8 cellular contexts compared by ENCODE assay signal in the genomic region with DNA sequence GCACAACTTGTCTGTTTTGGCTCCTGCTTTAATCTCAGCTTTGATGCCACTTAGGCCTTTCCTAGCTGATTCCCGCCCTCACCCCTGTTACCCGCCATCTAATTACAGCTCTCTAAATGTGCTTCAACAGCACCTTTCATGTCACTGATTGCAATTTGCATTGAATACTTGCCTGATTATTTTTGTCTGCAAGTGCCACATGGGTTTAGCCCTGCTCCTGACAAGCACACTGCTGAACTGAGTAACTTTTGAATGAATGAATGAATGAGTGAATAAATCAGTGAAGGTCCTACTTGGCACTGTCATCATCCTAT. TPM values are rescaled to one million over a fixed set of nuclear protein-coding genes. Genes with fewer than 3 reads are reported as not detected.
DNase-seq lines count a peak whose midpoint lies in the region; ATAC-seq and TF ChIP-seq lines count a peak whose summit lies in the region.

No MANE protein-coding gene starts in this region.

- H3K36me3 ChIP-seq in colonic mucosa: no peaks in the 10 kb centered on the region

- CTCF ChIA-PET in Calu3 (lab: Charles Lee): interaction anchor here (1.4 to 1.6 kb wide), 3 partner anchors 12 to 30 kb away, joined by 3 to 8 read pairs (median 4); no protein-coding TSS in a partner anchor

- DNase-seq in Calu3 (no peak), colonic mucosa (peak; percentile 24), nephron progenitor cell (no peak), NCI-H187 treated with DMSO at 0.1 percent for 48 hours (lab: John Stamatoyannopoulos, UW) (no peak)
- no peak for DNase-seq in Jurkat, Clone E6-1 (ENCODE audit: low read depth, low spot score)
- DNase-seq in activated effector memory CD4-positive, alpha-beta T cell treated with Interleukin-2 at 50 U/mL for 16 hours: no peak

- intact Hi-C loops in Calu3 (cut with micrococcal nuclease; ENCODE audit: unreplicated experiment) (loop anchor here (5.0 kb wide), 1 partner anchor 35 kb away; no protein-coding TSS in a partner anchor), colonic mucosa (cut with DNase I) (no loop called here)

- no peaks in the 10 kb centered on the region for H3K9me3 Mint-ChIP-seq in Calu3 (ENCODE audit: low read depth, unreplicated experiment)
- peaks cover 6% of the 10 kb centered on the region for H3K9me3 Mint-ChIP-seq in nephron progenitor cell

- TF ChIP-seq CTCF in Calu3 (IDR thresholded peaks at IDR 0.05; ENCODE audit: unreplicated experiment): no peak
- no peak for TF ChIP-seq CTCF in colonic mucosa (IDR thresholded peaks at IDR 0.05)
- TF ChIP-seq CTCF in nephron progenitor cell (IDR thresholded peaks at IDR 0.05): no peak

- H3K9ac ChIP-seq in colonic mucosa (ENCODE audit: low read depth in 2 of 2, low read length in 2 of 2): peak overlapping the region; percentile 61 to 69

- peak overlapping the region; percentile 87 for H3K27ac ChIP-seq in colonic mucosa

- H3K4me3 Mint-ChIP-seq in Calu3 (ENCODE audit: low read depth, unreplicated experiment) (peak overlapping the region; percentile 91), nephron progenitor cell (peak overlapping the region; percentile 82)

- peaks cover 28% of the 10 kb centered on the region for H3K36me3 Mint-ChIP-seq in Calu3 (ENCODE audit: insufficient read depth, unreplicated experiment)
- peaks cover 7% of the 10 kb centered on the region for H3K36me3 Mint-ChIP-seq in nephron progenitor cell (ENCODE audit: low read depth)

- H3K27me3 Mint-ChIP-seq in Calu3 (ENCODE audit: unreplicated experiment) (no peaks in the 10 kb centered on the region), nephron progenitor cell (ENCODE audit: low read depth, poor library complexity) (peaks cover 30% of the 10 kb centered on the region)

- ATAC-seq in GM21360 (IDR thresholded peaks at IDR 0.05; ENCODE audit: unreplicated experiment) (no peak), GM21381 (IDR thresholded peaks at IDR 0.05; ENCODE audit: unreplicated experiment) (no peak)

- H3K4me1 ChIP-seq in colonic mucosa: peaks cover 5% of the 10 kb centered on the region

- H3K27me3 ChIP-seq in colonic mucosa: no peaks in the 10 kb centered on the region

- H3K9me3 ChIP-seq in colonic mucosa: no peaks in the 10 kb centered on the region

- peak overlapping the region; percentile 57 for H3K4me3 ChIP-seq in Jurkat, Clone E6-1 (ENCODE audit: low read length)
- H3K4me3 ChIP-seq in colonic mucosa: peak overlapping the region; percentile 57

- BruUV-seq in Calu3 (replicated peaks; lab: Mats Ljungman, UMichigan): no TSS peak

- peak overlapping the region; percentile 70 for H3K27ac Mint-ChIP-seq in Calu3 (ENCODE audit: unreplicated experiment)
- H3K27ac Mint-ChIP-seq in nephron progenitor cell: no peak overlapping the region

- H3K4me1 Mint-ChIP-seq in Calu3 (ENCODE audit: low read depth, unreplicated experiment): peaks cover 38% of the 10 kb centered on the region
- H3K4me1 Mint-ChIP-seq in nephron progenitor cell: peaks cover 24% of the 10 kb centered on the region

RNA-seq across cellular contexts. Expression of a gene that starts 0.6 kb away (rescaled TPM):
- total RNA-seq in Calu3 (2022) (22.3 and 28.2 TPM in 2 replicates), colonic mucosa (10 to 100 TPM; 16.3 to 17.2 TPM)
- 4.9 TPM for polyA plus RNA-seq in Jurkat, Clone E6-1 (2012; ENCODE audit: insufficient read depth, insufficient read length)

RNA-seq across cellular contexts. Expression of a gene that starts 56.1 kb away (rescaled TPM):
- total RNA-seq in Calu3 (2022) (5.1 and 8.1 TPM in 2 replicates), colonic mucosa (1 to 10 TPM in 1 of 2 donors, under 1 TPM in 1; 0.99 to 1.9 TPM)
- polyA plus RNA-seq in Jurkat, Clone E6-1 (2012; ENCODE audit: insufficient read depth, insufficient read length): not detected
